Comparison of ENCODE assay signal across 8 cellular contexts in genomic region chr14:50116221-50116956, GRCh38. TPM values are rescaled to one million over a fixed set of nuclear protein-coding genes. Genes with fewer than 3 reads are reported as not detected.
A peak's percentile ranks its signal among the peaks of the same experiment; 100 is the strongest.
DNase-seq lines count a peak whose midpoint lies in the region; ATAC-seq and TF ChIP-seq lines count a peak whose summit lies in the region.

Gene VCPKMT, minus strand, starts transcription at chr14:50116572. Its CDS starts 20 bp downstream, at chr14:50116552.

- peak; percentile 82 for TF ChIP-seq POLR2A in esophagus muscularis mucosa (IDR thresholded peaks at IDR 0.05; ENCODE audit: low read depth)

- H3K27me3 Mint-ChIP-seq in activated T-cell treated with anti-CD3 and anti-CD28 coated beads, Interleukin-2, amount 50 U/mL, for 4 hours (ENCODE audit: low read depth): no peaks in the 10 kb centered on the region

- intact Hi-C loops in Panc1 (cut with micrococcal nuclease; ENCODE audit: unreplicated experiment) (no loop called here), esophagus muscularis mucosa (cut with DNase I) (loop anchor here (10.0 kb wide), 3 partner anchors 352 to 482 kb away; partner anchors contain the start of genes DNAAF2, KLHDC2 and MAP4K5)

- peak; percentile 99 for DNase-seq in DMS79 treated with DMSO at 0.1 percent for 48 hours (lab: John Stamatoyannopoulos, UW)
- peak; percentile 46 for DNase-seq in Panc1 (ENCODE audit: low read depth, low spot score)
- DNase-seq in activated T-cell treated with anti-CD3 and anti-CD28 coated beads, Interleukin-2, amount 50 U/mL, for 4 hours: peak; percentile 96
- DNase-seq in esophagus muscularis mucosa (ENCODE audit: extremely low spot score): peak; percentile 97
- peak; percentile 94 for DNase-seq in stimulated activated CD8-positive, alpha-beta memory T cell treated with anti-CD3 and anti-CD28 coated beads, Interleukin-7, amount 100 ng/mL, for 1 hour (ENCODE audit: low read depth in 2 of 2)

- 0% methylated on average over 11 of the region's 61 CpGs for WGBS in esophagus muscularis mucosa

- H3K4me3 Mint-ChIP-seq in activated T-cell treated with anti-CD3 and anti-CD28 coated beads, Interleukin-2, amount 50 U/mL, for 4 hours: peak within 1 kb of the TSS; percentile 95

- H3K27me3 ChIP-seq in KMS-11 (ENCODE audit: insufficient read depth, low read depth): no peaks in the 10 kb centered on the region
- no peaks in the 10 kb centered on the region for H3K27me3 ChIP-seq in Panc1 (ENCODE audit: control insufficient read depth, insufficient read depth, low read length)
- H3K27me3 ChIP-seq in esophagus muscularis mucosa: no peaks in the 10 kb centered on the region
- no peaks in the 10 kb centered on the region for H3K27me3 ChIP-seq in muscle layer of colon (ENCODE audit: control insufficient read depth in 1 of 2, insufficient read depth in 2 of 2, low read length in 2 of 2)

- H3K36me3 Mint-ChIP-seq in activated T-cell treated with anti-CD3 and anti-CD28 coated beads, Interleukin-2, amount 50 U/mL, for 4 hours (ENCODE audit: insufficient read depth): peaks cover 24% of the 10 kb centered on the region

- H3K27ac ChIP-seq in KMS-11 (peak within 1 kb of the TSS; percentile 55), Panc1 (ENCODE audit: low read length) (peak within 1 kb of the TSS; percentile 97), esophagus muscularis mucosa (replicated peaks in 1 of 4) (peak within 1 kb of the TSS; percentile 86 to 89 (median 86)), muscle layer of colon (ENCODE audit: low read depth, low read length) (peak within 1 kb of the TSS; percentile 87)

- ATAC-seq in GM21786 (IDR thresholded peaks at IDR 0.05; ENCODE audit: unreplicated experiment): peak; percentile 92
- peak; percentile 100 for ATAC-seq in Panc1
- peak; percentile 99 for ATAC-seq in activated T-cell treated with anti-CD3 and anti-CD28 coated beads, Interleukin-2, amount 50 U/mL, for 4 hours

- no peak within 1 kb of the TSS for H3K4me3 ChIP-seq in KMS-11 (IDR thresholded peaks at IDR 0.05; ENCODE audit: insufficient read depth, low read depth, low read length)
- peak within 1 kb of the TSS; percentile 79 to 80 for H3K4me3 ChIP-seq in Panc1 (ENCODE audit: low read depth in 2 of 2, low read length in 2 of 2)
- peak within 1 kb of the TSS; percentile 64 to 76 (median 76) for H3K4me3 ChIP-seq in esophagus muscularis mucosa
- peak within 1 kb of the TSS; percentile 82 to 90 for H3K4me3 ChIP-seq in muscle layer of colon (ENCODE audit: low read depth in 1 of 2, low read length in 2 of 2)

- H3K36me3 ChIP-seq in KMS-11 (ENCODE audit: insufficient read depth) (0 out of 2 replicates have a peak, but pooled peaks cover 3% of the 10 kb centered on the region), Panc1 (ENCODE audit: control insufficient read depth, insufficient read depth, low read length) (peaks cover 20% of the 10 kb centered on the region), esophagus muscularis mucosa (peaks cover 17 to 50% (median 40%) of the 10 kb centered on the region in 4 donors), muscle layer of colon (ENCODE audit: insufficient read depth, low read length) (peaks cover 12% of the 10 kb centered on the region)

- TF ChIP-seq CTCF in KMS-11 (conservative IDR thresholded peaks at IDR 0.05; ENCODE audit: low read depth, low read length) (no peak), Panc1 (IDR thresholded peaks at IDR 0.05) (no peak), esophagus muscularis mucosa (IDR thresholded peaks at IDR 0.05) (no peak)

- H3K4me1 ChIP-seq in KMS-11 (ENCODE audit: low read depth, poor library complexity, severe bottlenecking): peaks cover 29% of the 10 kb centered on the region
- peaks cover 8% of the 10 kb centered on the region for H3K4me1 ChIP-seq in Panc1 (ENCODE audit: control insufficient read depth, insufficient read depth, low read length)
- peaks cover 15 to 28% (median 23%) of the 10 kb centered on the region in 4 donors for H3K4me1 ChIP-seq in esophagus muscularis mucosa
- H3K4me1 ChIP-seq in muscle layer of colon (ENCODE audit: insufficient read depth, low read length): peaks cover 12% of the 10 kb centered on the region

- POLR2A ChIA-PET in Panc1 (lab: Charles Lee): interaction anchor here (0.6 to 0.7 kb wide), 2 partner anchors 56 to 321 kb away, joined by 3 to 12 read pairs; no protein-coding TSS in a partner anchor

- H2AFZ ChIP-seq in KMS-11 (ENCODE audit: low read depth): peak within 1 kb of the TSS; percentile 77

- CTCF ChIA-PET in Panc1 (lab: Charles Lee): no interaction called here

- H3K9ac ChIP-seq in KMS-11 (peak within 1 kb of the TSS; percentile 70), muscle layer of colon (ENCODE audit: low read length) (peak within 1 kb of the TSS; percentile 27)

- TF ChIP-seq EP300 in esophagus muscularis mucosa (IDR thresholded peaks at IDR 0.05): no peak

- H3K9me3 Mint-ChIP-seq in activated T-cell treated with anti-CD3 and anti-CD28 coated beads, Interleukin-2, amount 50 U/mL, for 4 hours: no peaks in the 10 kb centered on the region

- H3K4me1 Mint-ChIP-seq in activated T-cell treated with anti-CD3 and anti-CD28 coated beads, Interleukin-2, amount 50 U/mL, for 4 hours (ENCODE audit: low read depth): peaks cover 31% of the 10 kb centered on the region

- peak within 1 kb of the TSS; percentile 69 for H3K4me2 ChIP-seq in KMS-11

- no TSS peak for BruUV-seq in Panc1 (replicated peaks; lab: Mats Ljungman, UMichigan)

- in situ Hi-C loops in Panc1 (cut with HindIII; ENCODE audit: low pct_unique_long_range_greater_than_20kb, low sequenced_read_pairs): no loop called here

- H3K79me2 ChIP-seq in KMS-11 (ENCODE audit: insufficient read depth, low read depth): peaks cover 25% of the 10 kb centered on the region; the same call in 1 of the 2 replicates

- no peaks in the 10 kb centered on the region for H4K20me1 ChIP-seq in KMS-11 (ENCODE audit: insufficient read depth)

- H3K9me3 ChIP-seq in Panc1 (ENCODE audit: control insufficient read depth, insufficient read depth, low read depth, low read length) (no peaks in the 10 kb centered on the region), esophagus muscularis mucosa (no peaks in the 10 kb centered on the region), muscle layer of colon (ENCODE audit: low read length) (no peaks in the 10 kb centered on the region)

RNA-seq across cellular contexts. Expression of gene VCPKMT, which starts in this region (rescaled TPM):
- total RNA-seq in Panc1 (2021; ENCODE audit: unreplicated experiment): 6.1 TPM
- polyA plus RNA-seq in Panc1 (2012; ENCODE audit: insufficient read length): 3.7 TPM
- 10 to 100 TPM; 16.0 to 21.8 (median 19.4) TPM for total RNA-seq in activated T-cell treated with anti-CD3 and anti-CD28 coated beads, Interleukin-2, amount 50 U/mL, for 4 hours
- 1 to 10 TPM; 3.1 to 5.4 (median 4.8) TPM for total RNA-seq in esophagus muscularis mucosa

Comparison
In these comparisons a context has a peak if more than half of its experiments do, and no peak if none do; other contexts are left out.
1. DNase-seq: peak in every context shown above with its lines; median percentile 99 in DMS79 treated with DMSO at 0.1 percent for 48 hours; 97 in esophagus muscularis mucosa; 96 in activated T-cell treated with anti-CD3 and anti-CD28 coated beads, Interleukin-2, amount 50 U/mL, for 4 hours; 94 in stimulated activated CD8-positive, alpha-beta memory T cell treated with anti-CD3 and anti-CD28 coated beads, Interleukin-7, amount 100 ng/mL, for 1 hour; 46 in Panc1.